Comparison of ENCODE assay signal across 1 cellular context in the genomic region with DNA sequence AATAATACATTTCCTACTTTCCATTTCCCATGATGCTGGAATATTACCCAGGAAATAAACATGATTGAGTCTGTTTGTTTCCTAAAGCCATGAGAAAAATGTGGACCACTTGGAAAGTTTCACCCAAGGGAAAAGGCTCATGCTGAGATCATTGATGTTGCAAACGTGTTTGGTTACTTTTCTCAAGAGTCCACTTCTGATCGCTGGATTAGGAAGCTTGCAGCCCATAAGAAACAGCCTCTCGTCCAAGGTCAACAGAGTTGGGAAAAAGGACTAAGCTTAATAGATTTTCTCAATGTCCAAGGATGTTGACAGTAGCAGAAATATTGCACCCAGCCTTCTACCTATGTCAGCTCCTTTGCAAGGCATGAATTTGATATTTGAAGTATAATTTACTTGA.
TF ChIP-seq lines count a peak whose summit lies in the region.

No MANE protein-coding gene starts in this region.

TF ChIP-seq in HEK293, 187 proteins besides CTCF, POLR2A, EP300 and RAD21 (continued from another document):
- no peak for TF ChIP-seq ZNF513 (tag by site-specific recombination; IDR thresholded peaks at IDR 0.05)
- 0 out of 2 replicates have a peak, but pooled peaks have one; percentile 31 for TF ChIP-seq FEZF1 (tag by site-specific recombination; IDR thresholded peaks at IDR 0.05)
- TF ChIP-seq ZNF776 (tag by site-specific recombination; IDR thresholded peaks at IDR 0.05; ENCODE audit: borderline replicate concordance): no peak
- TF ChIP-seq IKZF3 (tag by site-specific recombination; IDR thresholded peaks at IDR 0.05): 0 out of 2 replicates have a peak, but pooled peaks have one; percentile 15
- TF ChIP-seq ZNF510 (tag by site-specific recombination; IDR thresholded peaks at IDR 0.05; ENCODE audit: insufficient replicate concordance): no peak
- TF ChIP-seq, protein P1, sequence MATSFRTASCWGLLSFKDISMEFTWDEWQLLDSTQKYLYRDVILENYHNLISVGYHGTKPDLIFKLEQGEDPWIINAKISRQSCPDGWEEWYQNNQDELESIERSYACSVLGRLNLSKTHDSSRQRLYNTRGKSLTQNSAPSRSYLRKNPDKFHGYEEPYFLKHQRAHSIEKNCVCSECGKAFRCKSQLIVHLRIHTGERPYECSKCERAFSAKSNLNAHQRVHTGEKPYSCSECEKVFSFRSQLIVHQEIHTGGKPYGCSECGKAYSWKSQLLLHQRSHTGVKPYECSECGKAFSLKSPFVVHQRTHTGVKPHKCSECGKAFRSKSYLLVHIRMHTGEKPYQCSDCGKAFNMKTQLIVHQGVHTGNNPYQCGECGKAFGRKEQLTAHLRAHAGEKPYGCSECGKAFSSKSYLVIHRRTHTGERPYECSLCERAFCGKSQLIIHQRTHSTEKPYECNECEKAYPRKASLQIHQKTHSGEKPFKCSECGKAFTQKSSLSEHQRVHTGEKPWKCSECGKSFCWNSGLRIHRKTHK (tag by site-specific recombination; IDR thresholded peaks at IDR 0.05): no peak
- TF ChIP-seq TCF7L2 (IDR thresholded peaks at IDR 0.05; ENCODE audit: borderline replicate concordance, low read depth, low read length): 0 out of 2 replicates have a peak, but pooled peaks have one; percentile 20
- TF ChIP-seq ZNF626 (tag by site-specific recombination; IDR thresholded peaks at IDR 0.05): no peak
- TF ChIP-seq ZNF280C (tag by site-specific recombination; IDR thresholded peaks at IDR 0.05): no peak
- no peak for TF ChIP-seq ZSCAN4 (tag by site-specific recombination; IDR thresholded peaks at IDR 0.05)
